37 cellular contexts compared by ENCODE assay signal in the genomic region with DNA sequence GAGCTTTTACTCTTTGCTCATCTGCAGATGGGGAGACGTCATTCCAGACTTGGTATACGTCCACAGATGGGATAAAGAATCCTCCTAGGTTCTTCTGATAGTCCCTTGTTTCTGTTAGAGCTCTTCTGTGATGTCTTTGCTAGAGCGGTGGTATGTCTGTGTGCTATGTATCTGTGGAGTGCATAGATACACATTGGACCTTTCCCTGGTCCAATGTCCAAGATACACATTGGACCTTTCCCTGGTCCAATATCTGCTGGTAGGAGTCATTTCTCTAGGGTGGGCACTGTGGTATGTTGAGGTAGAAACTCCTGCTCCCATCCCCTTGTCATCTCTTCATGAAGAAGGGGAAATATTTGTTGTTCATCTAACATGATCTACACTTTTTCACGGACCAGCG.
"Had no signal": no experiment of that assay in that cellular context is flagged by ENCODE, and none has a peak within 500 bp of the region (broad histone marks: within the 10 kb centered on the region; RNA-seq: fewer than 3 reads in every experiment).

No MANE protein-coding gene starts in this region.

- H3K9me3 Mint-ChIP-seq: activated naive CD4-positive, alpha-beta T cell treated with anti-CD3 and anti-CD28 coated beads for 36 hours; activated naive CD4-positive, alpha-beta T cell treated with anti-CD3 and anti-CD28 coated beads, Interleukin-2, amount 50 U/mL, for 24 hours; activated naive CD8-positive, alpha-beta T cell treated with anti-CD3 and anti-CD28 coated beads for 36 hours; activated T-cell treated with anti-CD3 and anti-CD28 coated beads, Interleukin-2, amount 50 U/mL, for 24 hours; activated T-cell treated with anti-CD3 and anti-CD28 coated beads, Interleukin-2, amount 50 U/mL, for 4 hours; activated T-helper 17 cell treated with anti-CD3 and anti-CD28 coated beads, Interleukin-2, amount 50 U/mL, for 72 hours; brain; central memory CD8-positive, alpha-beta T cell had no signal

- H3K27ac ChIP-seq: adrenal gland, ascending aorta, body of pancreas, brain microvascular endothelial cell, breast epithelium, cardiac muscle cell had no signal

- H3K27me3 ChIP-seq: adrenal gland, ascending aorta, body of pancreas, brain microvascular endothelial cell, breast epithelium had no signal

- H3K4me3 ChIP-seq: adrenal gland, ascending aorta, body of pancreas, breast epithelium, cardiac muscle cell had no signal

- H3K27ac Mint-ChIP-seq: activated naive CD4-positive, alpha-beta T cell treated with anti-CD3 and anti-CD28 coated beads for 36 hours; activated naive CD4-positive, alpha-beta T cell treated with anti-CD3 and anti-CD28 coated beads, Interleukin-2, amount 10 ng/mL, durations not matched to agents 7 days and 5 days; activated naive CD4-positive, alpha-beta T cell treated with anti-CD3 and anti-CD28 coated beads, Interleukin-2, amount 50 U/mL, for 24 hours; activated naive CD4-positive, alpha-beta T cell treated with anti-CD3 and anti-CD28 coated beads, Interleukin-2, amount 50 U/mL, for 72 hours; activated naive CD8-positive, alpha-beta T cell; activated naive CD8-positive, alpha-beta T cell treated with anti-CD3 and anti-CD28 coated beads for 36 hours; activated naive CD8-positive, alpha-beta T cell treated with anti-CD3 and anti-CD28 coated beads, Interleukin-2, amount 10 ng/mL, durations not matched to agents 7 days and 5 days; activated naive CD8-positive, alpha-beta T cell treated with anti-CD3 and anti-CD28 coated beads, Interleukin-2, amount 50 U/mL, for 24 hours; activated T-cell treated with anti-CD3 and anti-CD28 coated beads, Interleukin-2, amount 50 U/mL, for 24 hours; activated T-cell treated with anti-CD3 and anti-CD28 coated beads, Interleukin-2, amount 50 U/mL, for 72 hours; activated T-helper 1 cell treated with anti-CD3 and anti-CD28 coated beads, Interleukin-12 subunit alpha, Interleukin-12 subunit beta, Interleukin-2, Interleukin-4 antibody, amounts not matched to agents 30 ng/mL and 10 ng/mL and 1 ng/mL, durations not matched to agents 14 hours and 24 hours and 36 hours; activated T-helper 17 cell treated with anti-CD3 and anti-CD28 coated beads, Interleukin-2, amount 50 U/mL, for 72 hours; activated T-helper 2 cell treated with anti-CD3 and anti-CD28 coated beads, Interferon-gamma antibody, Interleukin-2, Interleukin-4, amounts not matched to agents 10 μg/mL and 5 μg/mL and 100 μg/mL, durations not matched to agents 14 hours and 24 hours and 36 hours; brain had no signal

- FAIRE-seq: astrocyte, bronchial epithelial cell had no signal

- DNase-seq: activated effector memory CD4-positive, alpha-beta T cell treated with anti-CD3 and anti-CD28 coated beads, Interleukin-2, amount 50 U/mL, for 16 hours; activated effector memory CD4-positive, alpha-beta T cell treated with Interleukin-2 at 50 U/mL for 16 hours; activated gamma-delta T cell; activated gamma-delta T cell treated with Interleukin-2 at 50 U/mL for 16 hours; activated naive CD4-positive, alpha-beta T cell; activated naive CD4-positive, alpha-beta T cell treated with anti-CD3 and anti-CD28 coated beads for 36 hours; activated naive CD4-positive, alpha-beta T cell treated with anti-CD3 and anti-CD28 coated beads, Interleukin-2, amount 10 ng/mL, durations not matched to agents 7 days and 5 days; activated naive CD4-positive, alpha-beta T cell treated with anti-CD3 and anti-CD28 coated beads, Interleukin-2, amount 50 U/mL, for 16 hours; activated naive CD4-positive, alpha-beta T cell treated with Interleukin-2 at 50 U/mL for 16 hours; activated naive CD8-positive, alpha-beta T cell treated with anti-CD3 and anti-CD28 coated beads for 36 hours; activated naive CD8-positive, alpha-beta T cell treated with anti-CD3 and anti-CD28 coated beads, Interleukin-2, amount 10 ng/mL, durations not matched to agents 7 days and 5 days; activated naive CD8-positive, alpha-beta T cell treated with anti-CD3 and anti-CD28 coated beads, Interleukin-2, amount 50 U/mL, for 24 hours; activated T-cell treated with anti-CD3 and anti-CD28 coated beads, Interleukin-2, amount 50 U/mL, for 24 hours; activated T-cell treated with anti-CD3 and anti-CD28 coated beads, Interleukin-2, amount 50 U/mL, for 4 hours; activated T-cell treated with anti-CD3 and anti-CD28 coated beads, Interleukin-2, amount 50 U/mL, for 48 hours; activated T-cell treated with anti-CD3 and anti-CD28 coated beads, Interleukin-2, amount 50 U/mL, for 72 hours; adrenal gland; amniotic stem cell; anterior cingulate cortex; aorta; body of pancreas; brain microvascular endothelial cell; central memory CD4-positive, alpha-beta T cell; cerebellar nuclear complex had no signal

- ATAC-seq: activated naive CD4-positive, alpha-beta T cell treated with anti-CD3 and anti-CD28 coated beads, Interleukin-2, amount 50 U/mL, for 72 hours; activated naive CD8-positive, alpha-beta T cell treated with anti-CD3 and anti-CD28 coated beads, Interleukin-2, amount 50 U/mL, for 24 hours; activated T-cell treated with anti-CD3 and anti-CD28 coated beads, Interleukin-2, amount 50 U/mL, for 4 hours; activated T-cell treated with anti-CD3 and anti-CD28 coated beads, Interleukin-2, amount 50 U/mL, for 72 hours; activated T-helper 17 cell treated with anti-CD3 and anti-CD28 coated beads, Interleukin-2, amount 50 U/mL, for 72 hours; body of pancreas had no signal

- H3K9me3 ChIP-seq: adrenal gland, ascending aorta, body of pancreas, breast epithelium had no signal

- H3K4me1 Mint-ChIP-seq: activated naive CD8-positive, alpha-beta T cell treated with anti-CD3 and anti-CD28 coated beads for 36 hours; activated T-helper 17 cell treated with anti-CD3 and anti-CD28 coated beads, Interleukin-2, amount 50 U/mL, for 72 hours had no signal

- H3K4me3 Mint-ChIP-seq: activated naive CD4-positive, alpha-beta T cell treated with anti-CD3 and anti-CD28 coated beads for 36 hours; activated naive CD4-positive, alpha-beta T cell treated with anti-CD3 and anti-CD28 coated beads, Interleukin-2, amount 10 ng/mL, durations not matched to agents 7 days and 5 days; activated naive CD4-positive, alpha-beta T cell treated with anti-CD3 and anti-CD28 coated beads, Interleukin-2, amount 50 U/mL, for 24 hours; activated naive CD8-positive, alpha-beta T cell; activated naive CD8-positive, alpha-beta T cell treated with anti-CD3 and anti-CD28 coated beads for 36 hours; activated naive CD8-positive, alpha-beta T cell treated with anti-CD3 and anti-CD28 coated beads, Interleukin-2, amount 10 ng/mL, durations not matched to agents 7 days and 5 days; activated naive CD8-positive, alpha-beta T cell treated with anti-CD3 and anti-CD28 coated beads, Interleukin-2, amount 50 U/mL, for 24 hours; activated T-cell treated with anti-CD3 and anti-CD28 coated beads, Interleukin-2, amount 50 U/mL, for 24 hours; activated T-cell treated with anti-CD3 and anti-CD28 coated beads, Interleukin-2, amount 50 U/mL, for 4 hours; activated T-cell treated with anti-CD3 and anti-CD28 coated beads, Interleukin-2, amount 50 U/mL, for 72 hours; activated T-helper 1 cell treated with anti-CD3 and anti-CD28 coated beads, Interleukin-12 subunit alpha, Interleukin-12 subunit beta, Interleukin-2, Interleukin-4 antibody, amounts not matched to agents 30 ng/mL and 10 ng/mL and 1 ng/mL, durations not matched to agents 14 hours and 24 hours and 36 hours; activated T-helper 17 cell treated with anti-CD3 and anti-CD28 coated beads, Interleukin-2, amount 50 U/mL, for 72 hours; brain; central memory CD8-positive, alpha-beta T cell had no signal

- H3K36me3 ChIP-seq: adrenal gland, ascending aorta, brain microvascular endothelial cell, breast epithelium, cardiac muscle cell had no signal

- H3K4me1 ChIP-seq: adrenal gland, ascending aorta, body of pancreas, breast epithelium had no signal

- H3K36me3 Mint-ChIP-seq: activated naive CD4-positive, alpha-beta T cell treated with anti-CD3 and anti-CD28 coated beads, Interleukin-2, amount 50 U/mL, for 24 hours; activated naive CD8-positive, alpha-beta T cell; activated naive CD8-positive, alpha-beta T cell treated with anti-CD3 and anti-CD28 coated beads for 36 hours; brain had no signal

- H3K27me3 Mint-ChIP-seq: activated naive CD4-positive, alpha-beta T cell treated with anti-CD3 and anti-CD28 coated beads, Interleukin-2, amount 50 U/mL, for 24 hours; activated naive CD8-positive, alpha-beta T cell; activated naive CD8-positive, alpha-beta T cell treated with anti-CD3 and anti-CD28 coated beads for 36 hours; activated naive CD8-positive, alpha-beta T cell treated with anti-CD3 and anti-CD28 coated beads, Interleukin-2, amount 50 U/mL, for 24 hours; activated T-helper 17 cell treated with anti-CD3 and anti-CD28 coated beads, Interleukin-2, amount 50 U/mL, for 72 hours; central memory CD8-positive, alpha-beta T cell had no signal
